22 cellular contexts compared by ENCODE assay signal in genomic region chr16:30149250-30149885, GRCh38. TPM values are rescaled to one million over a fixed set of nuclear protein-coding genes. Genes with fewer than 3 reads are reported as not detected.
"Had no signal": no experiment of that assay in that cellular context is flagged by ENCODE, and none has a peak within 500 bp of the region (broad histone marks: within the 10 kb centered on the region; RNA-seq: fewer than 3 reads in every experiment).

No MANE protein-coding gene starts in this region.

- H3K27me3 Mint-ChIP-seq: activated T-cell treated with anti-CD3 and anti-CD28 coated beads, Interleukin-2, amount 50 U/mL, for 24 hours; central memory CD8-positive, alpha-beta T cell; stimulated activated naive B cell treated with anti-CD40 and anti-IgM and Interleukin-4, amounts not matched to agents 10 μg/mL and 1 μg/mL and 100 μg/mL, for 72 hours had no signal

- H3K27me3 ChIP-seq: brain microvascular endothelial cell, colonic mucosa, uterus had no signal

- H3K9me3 Mint-ChIP-seq: central memory CD8-positive, alpha-beta T cell had no signal

- H3K4me3 Mint-ChIP-seq: activated CD4-positive, alpha-beta T cell treated with anti-CD3 and anti-CD28 coated beads, Interleukin-2, amount 10 ng/mL, durations not matched to agents 7 days and 5 days; activated CD8-positive, alpha-beta T cell treated with anti-CD3 and anti-CD28 coated beads, Interleukin-2, amount 10 ng/mL, durations not matched to agents 7 days and 5 days; activated naive CD8-positive, alpha-beta T cell treated with anti-CD3 and anti-CD28 coated beads, Interleukin-2, amount 50 U/mL, for 24 hours; activated T-cell treated with anti-CD3 and anti-CD28 coated beads, Interleukin-2, amount 50 U/mL, for 24 hours; central memory CD8-positive, alpha-beta T cell; mesothelial cell of epicardium; nephron; stimulated activated naive B cell treated with anti-CD40 and anti-IgM and Interleukin-4, amounts not matched to agents 10 μg/mL and 1 μg/mL and 100 μg/mL, for 72 hours had no signal

- H3K36me3 ChIP-seq: brain microvascular endothelial cell, colonic mucosa, uterus had no signal

- H3K4me3 ChIP-seq: colonic mucosa, lung, uterus had no signal

- H3K27ac Mint-ChIP-seq: activated CD4-positive, alpha-beta T cell treated with anti-CD3 and anti-CD28 coated beads, Interleukin-2, amount 10 ng/mL, durations not matched to agents 7 days and 5 days; activated CD8-positive, alpha-beta T cell treated with anti-CD3 and anti-CD28 coated beads, Interleukin-2, amount 10 ng/mL, durations not matched to agents 7 days and 5 days; activated naive CD8-positive, alpha-beta T cell treated with anti-CD3 and anti-CD28 coated beads, Interleukin-2, amount 50 U/mL, for 24 hours; activated T-cell treated with anti-CD3 and anti-CD28 coated beads, Interleukin-2, amount 50 U/mL, for 24 hours; activated T-helper 2 cell treated with anti-CD3 and anti-CD28 coated beads, Interferon-gamma antibody, Interleukin-2, Interleukin-4, amounts not matched to agents 10 μg/mL and 5 μg/mL and 100 μg/mL, durations not matched to agents 14 hours and 24 hours and 36 hours; mesothelial cell of epicardium; nephron; stimulated activated naive B cell treated with anti-CD40 and anti-IgM and Interleukin-4, amounts not matched to agents 10 μg/mL and 1 μg/mL and 100 μg/mL, for 72 hours had no signal

- DNase-seq: activated CD4-positive, alpha-beta T cell treated with anti-CD3 and anti-CD28 coated beads, Interleukin-2, amount 10 ng/mL, durations not matched to agents 7 days and 5 days; activated CD8-positive, alpha-beta T cell treated with anti-CD3 and anti-CD28 coated beads, Interleukin-2, amount 10 ng/mL, durations not matched to agents 7 days and 5 days; activated naive CD4-positive, alpha-beta T cell treated with Interleukin-2 at 50 U/mL for 16 hours; activated naive CD8-positive, alpha-beta T cell treated with anti-CD3 and anti-CD28 coated beads, Interleukin-2, amount 50 U/mL, for 24 hours; activated T-cell treated with anti-CD3 and anti-CD28 coated beads, Interleukin-2, amount 50 U/mL, for 24 hours; anterior cingulate cortex; brain microvascular endothelial cell; colonic mucosa; foreskin keratinocyte; hippocampal formation; islet precursor cell; nucleus accumbens; posterior cingulate gyrus; stimulated activated naive B cell treated with anti-CD40 and anti-IgM and Interleukin-4, amounts not matched to agents 10 μg/mL and 1 μg/mL and 100 μg/mL, for 72 hours; T-helper 9 cell; uterus had no signal

- H3K4me1 Mint-ChIP-seq: activated naive CD8-positive, alpha-beta T cell treated with anti-CD3 and anti-CD28 coated beads, Interleukin-2, amount 50 U/mL, for 24 hours; central memory CD8-positive, alpha-beta T cell; mesothelial cell of epicardium; nephron had no signal

- H3K27ac ChIP-seq: brain microvascular endothelial cell, colonic mucosa, foreskin keratinocyte, uterus had no signal

- H3K4me1 ChIP-seq: colonic mucosa, foreskin keratinocyte, uterus had no signal

- ATAC-seq: activated CD8-positive, alpha-beta T cell treated with anti-CD3 and anti-CD28 coated beads, Interleukin-2, amount 10 ng/mL, durations not matched to agents 7 days and 5 days; activated naive CD8-positive, alpha-beta T cell treated with anti-CD3 and anti-CD28 coated beads, Interleukin-2, amount 50 U/mL, for 24 hours; foreskin keratinocyte; stimulated activated naive B cell treated with anti-CD40 and anti-IgM and Interleukin-4, amounts not matched to agents 10 μg/mL and 1 μg/mL and 100 μg/mL, for 72 hours had no signal

- H3K9me3 ChIP-seq: colonic mucosa, uterus had no signal

RNA-seq across cellular contexts. Expression of gene GDPD3, which starts 36.0 kb away (rescaled TPM):
- total RNA-seq: epithelial cell of proximal tubule had no signal
